34 cellular contexts compared by ENCODE assay signal in genomic region chr2:58473165-58473564, GRCh38.
"Had no signal": no experiment of that assay in that cellular context is flagged by ENCODE, and none has a peak within 500 bp of the region (broad histone marks: within the 10 kb centered on the region; RNA-seq: fewer than 3 reads in every experiment).

No MANE protein-coding gene starts in this region.

- H3K36me3 ChIP-seq: MG63 had no signal

- H3K4me2 ChIP-seq: KMS-11 had no signal

- DNase-seq: Karpas-422, Kasumi-1, KG1, MG63, MM.1S, MV-4-11, NCI-H1048, NCI-H1092, NCI-H1092 treated with DMSO at 0.1 percent for 48 hours, NCI-H1105, NCI-H1105 treated with DMSO at 0.1 percent for 48 hours, NCI-H1417, NCI-H1417 treated with DMSO at 0.1 percent for 48 hours, NCI-H1436, NCI-H1436 treated with DMSO at 0.1 percent for 48 hours, NCI-H146, NCI-H1694, NCI-H1694 treated with DMSO at 0.1 percent for 48 hours, NCI-H187, NCI-H187 treated with DMSO at 0.1 percent for 48 hours, NCI-H1930, NCI-H2029, NCI-H2029 treated with DMSO at 0.1 percent for 48 hours, NCI-H2081, NCI-H2081 treated with DMSO at 0.1 percent for 48 hours, NCI-H2107, NCI-H2171, NCI-H2171 treated with DMSO at 0.1 percent for 48 hours, NCI-H2227 treated with DMSO at 0.1 percent for 48 hours, NCI-H226, NCI-H345, NCI-H446, NCI-H446 treated with DMSO at 0.1 percent for 48 hours had no signal

- H3K27ac ChIP-seq: KMS-11 had no signal

- H3K27me3 ChIP-seq: MG63 had no signal

- H3K4me3 ChIP-seq: MG63 had no signal

- H3K9ac ChIP-seq: KMS-11 had no signal

- H3K9me3 ChIP-seq: MG63 had no signal
